Comparison of ENCODE assay signal across 8 cellular contexts in genomic region chr10:117004238-117004626, GRCh38. TPM values are rescaled to one million over a fixed set of nuclear protein-coding genes. Genes with fewer than 3 reads are reported as not detected.
A peak's percentile ranks its signal among the peaks of the same experiment; 100 is the strongest.
DNase-seq lines count a peak whose midpoint lies in the region; ATAC-seq and TF ChIP-seq lines count a peak whose summit lies in the region.

No MANE protein-coding gene starts in this region.

- peak overlapping the region; percentile 98; the same call in 1 of the 2 replicates for H2AFZ ChIP-seq in SK-N-SH (ENCODE audit: low read depth)

- 56% methylated on average over 7 of the region's 7 CpGs for WGBS in SK-N-SH (ENCODE audit: low lambda C conversion rate)

- peaks cover 6% of the 10 kb centered on the region for H3K4me1 Mint-ChIP-seq in glutamatergic neuron (ENCODE audit: low read depth, unreplicated experiment)

- H3K4me3 ChIP-seq in SK-N-SH (ENCODE audit: low read depth in 2 of 2, low read length in 1 of 2) (peak overlapping the region; percentile 92 to 99), skeletal muscle tissue (ENCODE audit: low read length in 3 of 3) (peak overlapping the region; percentile 75 to 79 (median 75))

- CTCF ChIA-PET in SK-N-SH (lab: Yijun Ruan, JAX), result interaction anchor here (0.6 to 1.3 kb wide), 7 partner anchors 10 to 377 kb away, joined by 3 to 6 read pairs (median 3); no protein-coding TSS in a partner anchor

- H3K9ac ChIP-seq in SK-N-SH, result peak overlapping the region; percentile 93
- peak overlapping the region; percentile 45 to 82 (median 77) for H3K9ac ChIP-seq in skeletal muscle tissue (ENCODE audit: low read depth in 1 of 3, low read length in 3 of 3)

- H3K27ac ChIP-seq in SK-N-SH (ENCODE audit: low read depth in 2 of 2, low read length in 1 of 2) (peak overlapping the region; percentile 45 to 64; a peak in 2 of 4 replicates), VCaP (peak overlapping the region; percentile 87), skeletal muscle tissue (ENCODE audit: low read depth, low read length) (no peak overlapping the region)

- POLR2A ChIA-PET in SK-N-SH (lab: Yijun Ruan, JAX), result interaction anchor here (1.7 to 1.8 kb wide), 2 partner anchors 27 to 155 kb away, joined by 3 to 4 read pairs; partner anchors contain the start of gene ENO4

- H3K27me3 ChIP-seq in SK-N-SH (ENCODE audit: insufficient read depth), result no peaks in the 10 kb centered on the region
- H3K27me3 ChIP-seq in skeletal muscle tissue (ENCODE audit: control insufficient read depth in 3 of 3, insufficient read depth in 3 of 3, low read length in 3 of 3), result peaks cover 0 to 14% (median 7%) of the 10 kb centered on the region in 3 donors

- TF ChIP-seq RAD21 in SK-N-SH (IDR thresholded peaks at IDR 0.05; ENCODE audit: low read length), result no peak

- H3K4me2 ChIP-seq in SK-N-SH, result peak overlapping the region; percentile 92

- no peaks in the 10 kb centered on the region for H3K9me2 ChIP-seq in SK-N-SH

- H3F3A ChIP-seq in SK-N-SH (replicated peaks; ENCODE audit: insufficient read depth), result peaks cover 10% of the 10 kb centered on the region

- H3K9me3 Mint-ChIP-seq in glutamatergic neuron (ENCODE audit: unreplicated experiment), result no peaks in the 10 kb centered on the region

- H3K27me3 Mint-ChIP-seq in glutamatergic neuron (ENCODE audit: unreplicated experiment), result peaks cover 2% of the 10 kb centered on the region

- DNase-seq in SK-N-SH, result no peak
- DNase-seq in glutamatergic neuron, result no peak
- no peak for DNase-seq in DMS 273 (lab: John Stamatoyannopoulos, UW; ENCODE audit: unreplicated experiment)
- DNase-seq in NCI-H226, result no peak

- H3K36me3 Mint-ChIP-seq in glutamatergic neuron (ENCODE audit: unreplicated experiment), result no peaks in the 10 kb centered on the region

- no peak; the same call in 1 of the 2 replicates for TF ChIP-seq CTCF in SK-N-SH (IDR thresholded peaks at IDR 0.05)
- no peak for TF ChIP-seq CTCF in VCaP (conservative IDR thresholded peaks at IDR 0.05)
- no peak for TF ChIP-seq CTCF in glutamatergic neuron (IDR thresholded peaks at IDR 0.05; ENCODE audit: partially characterized antibody, unreplicated experiment)

- no peak for ATAC-seq in SK-N-SH treated with all-trans-retinoic acid at 6 μM for 48 hours
- peak; percentile 38 for ATAC-seq in HG02884 (IDR thresholded peaks at IDR 0.05; ENCODE audit: unreplicated experiment)

- peaks cover 7% of the 10 kb centered on the region; the same call in 1 of the 2 replicates for H4K20me1 ChIP-seq in SK-N-SH (ENCODE audit: insufficient read depth)

- TF ChIP-seq EP300 in SK-N-SH (IDR thresholded peaks at IDR 0.05; ENCODE audit: borderline replicate concordance in 1 of 2, low read depth in 1 of 2, low read length in 1 of 2), result no peak

- peaks cover 39% of the 10 kb centered on the region; the same call in 1 of the 2 replicates for H3K79me2 ChIP-seq in SK-N-SH (ENCODE audit: insufficient read depth)

- H3K36me3 ChIP-seq in SK-N-SH (replicated peaks in 1 of 2; ENCODE audit: control insufficient read depth in 1 of 2, insufficient read depth in 2 of 2, low read length in 1 of 2), result no peaks in the 10 kb centered on the region
- no peaks in the 10 kb centered on the region for H3K36me3 ChIP-seq in skeletal muscle tissue (ENCODE audit: control insufficient read depth in 3 of 3, insufficient read depth in 3 of 3, low read length in 3 of 3)

- peak overlapping the region; percentile 90 for H3K4me3 Mint-ChIP-seq in glutamatergic neuron (ENCODE audit: unreplicated experiment)

- peak overlapping the region; percentile 72 for H3K27ac Mint-ChIP-seq in glutamatergic neuron (ENCODE audit: unreplicated experiment)

- H3K4me1 ChIP-seq in SK-N-SH (ENCODE audit: control insufficient read depth in 1 of 2, insufficient read depth in 2 of 2, low read depth in 1 of 2, low read length in 1 of 2) (peaks cover 7 to 9% of the 10 kb centered on the region in 2 experiments; a peak in 3 of 4 replicates), skeletal muscle tissue (ENCODE audit: control insufficient read depth in 3 of 3, insufficient read depth in 3 of 3, low read length in 3 of 3) (peaks cover 7 to 11% (median 9%) of the 10 kb centered on the region in 3 donors)

- H3K9me3 ChIP-seq in SK-N-SH, result no peaks in the 10 kb centered on the region
- no peaks in the 10 kb centered on the region for H3K9me3 ChIP-seq in skeletal muscle tissue (ENCODE audit: control insufficient read depth in 3 of 3, low read length in 3 of 3)

TF ChIP-seq in SK-N-SH, 30 proteins besides CTCF, POLR2A, EP300 and RAD21:
- 0 out of 2 replicates have a peak, but pooled peaks have one; percentile 1 for TF ChIP-seq GABPA (IDR thresholded peaks at IDR 0.05; ENCODE audit: low read depth)
- no peak for TF ChIP-seq NFIC (IDR thresholded peaks at IDR 0.05; ENCODE audit: borderline replicate concordance)
TF ChIP-seq in SK-N-SH: peak in this region for 1.

TF ChIP-seq in SK-N-SH treated with all-trans-retinoic acid at 6 μM for 48 hours, 23 proteins besides CTCF, POLR2A, EP300 and RAD21:
- no peak for TF ChIP-seq CSDC2 (CRISPR knock-in tag; IDR thresholded peaks at IDR 0.05)
- TF ChIP-seq BACH2 (CRISPR knock-in tag; IDR thresholded peaks at IDR 0.05; ENCODE audit: borderline replicate concordance), result no peak
- TF ChIP-seq ZFP30 (CRISPR knock-in tag; IDR thresholded peaks at IDR 0.05), result no peak
- TF ChIP-seq ZNF565 (CRISPR knock-in tag; conservative IDR thresholded peaks at IDR 0.05; ENCODE audit: low read depth), result no peak
- TF ChIP-seq RARB (CRISPR knock-in tag; IDR thresholded peaks at IDR 0.05), result no peak
- no peak for TF ChIP-seq CSRNP3 (CRISPR knock-in tag; IDR thresholded peaks at IDR 0.05)
- TF ChIP-seq ESRRG (CRISPR knock-in tag; IDR thresholded peaks at IDR 0.05), result no peak
- TF ChIP-seq ZNF8 (CRISPR knock-in tag; IDR thresholded peaks at IDR 0.05), result no peak
- no peak for TF ChIP-seq PPARA (CRISPR knock-in tag; IDR thresholded peaks at IDR 0.05; ENCODE audit: borderline replicate concordance)
- TF ChIP-seq GLIS3 (CRISPR knock-in tag; IDR thresholded peaks at IDR 0.05), result no peak
- TF ChIP-seq PATZ1 (CRISPR knock-in tag; IDR thresholded peaks at IDR 0.05; ENCODE audit: borderline replicate concordance), result no peak
- no peak for TF ChIP-seq ZC3H10 (CRISPR knock-in tag; IDR thresholded peaks at IDR 0.05)
- no peak for TF ChIP-seq POU6F1 (CRISPR knock-in tag; IDR thresholded peaks at IDR 0.05; ENCODE audit: borderline replicate concordance, low read depth)

RNA-seq across cellular contexts. Expression of gene SHTN1, which starts 0.8 kb away (rescaled TPM):
- polyA plus RNA-seq in SK-N-SH (2012; rRNA removed), result 5.2 and 6.6 TPM in 2 replicates
- 4.5 and 6.3 TPM in 2 replicates for polyA plus RNA-seq in SK-N-SH (2012; cell fraction: cytosol; rRNA removed)
- 18.8 and 38.6 TPM in 2 replicates for polyA plus RNA-seq in SK-N-SH (2012; cell fraction: nucleus; rRNA removed)
- total RNA-seq in glutamatergic neuron (ENCODE audit: unreplicated experiment) (54.8 TPM), skeletal muscle tissue (1.6 TPM)

Comparison
In these comparisons a context has a peak if more than half of its experiments do, and no peak if none do; other contexts are left out.
1. RNA of gene SHTN1, which starts 0.8 kb away (total RNA-seq): 54.8 TPM in glutamatergic neuron (single experiment); 1.6 TPM in skeletal muscle tissue (single experiment); every median in the first group is over 10 times any median in the second.